1 cellular context compared by ENCODE assay signal in genomic region chr5:133025804-133026663, GRCh38.
TF ChIP-seq lines count a peak whose summit lies in the region.

Gene ZCCHC10 (minus strand): TSS chr5:133026549. CDS start chr5:133026537, 12 bp downstream.

TF ChIP-seq in GM12878, 131 proteins besides CTCF, POLR2A, EP300 and RAD21 (continued from another document):
- TF ChIP-seq BCLAF1 (IDR thresholded peaks at IDR 0.05) (no peak), RELA (IDR thresholded peaks at IDR 0.05; ENCODE audit: borderline replicate concordance, partially characterized antibody) (peak; percentile 62), USF2 (IDR thresholded peaks at IDR 0.05; ENCODE audit: borderline replicate concordance, low read depth, low read length) (no peak), NBN (IDR thresholded peaks at IDR 0.05) (peak; percentile 73), SIX5 (IDR thresholded peaks at IDR 0.05; ENCODE audit: low read depth, low read length, severe bottlenecking) (no peak), IRF5 (IDR thresholded peaks at IDR 0.05; ENCODE audit: borderline replicate concordance) (no peak), SRF (IDR thresholded peaks at IDR 0.05; ENCODE audit: low read depth in 2 of 2, low read length in 2 of 2) (no peak), ESRRA (IDR thresholded peaks at IDR 0.05; ENCODE audit: low read length) (no peak), RCOR1 (conservative IDR thresholded peaks at IDR 0.05; ENCODE audit: low read depth, low read length) (0 out of 2 replicates have a peak, but pooled peaks have one; percentile 26), CBX5 (IDR thresholded peaks at IDR 0.05; ENCODE audit: low read depth) (peak; percentile 77; the same call in 1 of the 2 replicates)
